Comparison of ENCODE assay signal across 24 cellular contexts in the genomic region with DNA sequence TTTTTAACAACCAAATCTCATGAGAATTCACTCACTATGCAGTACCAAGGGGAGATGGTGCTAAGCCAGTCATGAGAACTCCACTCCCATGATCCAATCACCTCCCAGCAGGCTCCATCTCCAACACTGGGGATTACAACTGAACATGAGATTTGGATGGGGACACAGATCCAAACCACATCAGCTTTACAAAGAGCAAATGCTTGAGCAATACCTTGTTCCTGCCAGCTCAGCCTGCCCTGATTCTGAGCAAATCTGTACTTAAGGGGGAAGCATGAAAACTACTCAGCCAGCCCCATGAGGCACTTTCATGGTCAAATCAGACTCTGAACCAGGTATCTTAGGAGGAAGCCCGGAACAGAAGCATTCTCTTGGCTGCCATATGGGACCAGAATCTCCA.
DNase-seq lines count a peak whose midpoint lies in the region; ATAC-seq, FAIRE-seq and TF ChIP-seq lines count a peak whose summit lies in the region.
"Had no signal": no experiment of that assay in that cellular context is flagged by ENCODE, and none has a peak within 500 bp of the region (broad histone marks: within the 10 kb centered on the region; RNA-seq: fewer than 3 reads in every experiment).

No MANE protein-coding gene starts in this region.

- intact Hi-C loops in spleen (cut with DNase I; ENCODE audit: low total_unique reads): no loop called here

- no peaks in the 10 kb centered on the region for H3K79me2 ChIP-seq in astrocyte (ENCODE audit: insufficient read depth, low read length)
- H3K79me2 ChIP-seq in SK-N-SH (ENCODE audit: insufficient read depth): no peaks in the 10 kb centered on the region

- H3K27ac ChIP-seq in astrocyte (ENCODE audit: low read depth, low read length) (no peak overlapping the region), SK-N-SH (ENCODE audit: low read depth in 2 of 2, low read length in 1 of 2) (no peak overlapping the region), spleen (no peak overlapping the region)
- H3K27ac ChIP-seq: 22Rv1, epithelial cell of prostate, KMS-11, psoas muscle, tibial nerve had no signal

- H3K4me3 ChIP-seq in astrocyte (ENCODE audit: insufficient read depth, low read depth, low read length): no peak overlapping the region
- no peak overlapping the region for H3K4me3 ChIP-seq in fibroblast of pulmonary artery (replicated peaks; ENCODE audit: low read depth, low read length)
- no peak overlapping the region for H3K4me3 ChIP-seq in SK-N-SH (ENCODE audit: low read depth in 2 of 2, low read length in 1 of 2)
- H3K4me3 ChIP-seq in spleen: no peak overlapping the region
- H3K4me3 ChIP-seq: psoas muscle, tibial nerve had no signal

- H3K4me2 ChIP-seq in astrocyte (ENCODE audit: low read length) (no peak overlapping the region), SK-N-SH (no peak overlapping the region)
- H3K4me2 ChIP-seq: KMS-11 had no signal

- no peak for FAIRE-seq in astrocyte (lab: Jason Lieb, UNC)
- FAIRE-seq: HTR-8/SVneo had no signal

- no peak overlapping the region for H3K4me3 Mint-ChIP-seq in astrocyte (ENCODE audit: unreplicated experiment)
- H3K4me3 Mint-ChIP-seq: activated CD8-positive, alpha-beta T cell treated with anti-CD3 and anti-CD28 coated beads for 36 hours; activated T-cell treated with anti-CD3 and anti-CD28 coated beads, Interleukin-2, amount 50 U/mL, for 24 hours; stimulated activated naive CD8-positive, alpha-beta T cell treated with anti-CD3 and anti-CD28 coated beads, Interleukin-15, Interleukin-2, amounts not matched to agents 100 ng/mL and 50 ng/mL, for 24 hours had no signal

- WGBS in SK-N-SH (ENCODE audit: low lambda C conversion rate): 57% methylated on average over 1 of the region's 1 CpG
- 88 to 95% (median 92%) methylated on average over 1 of the region's 1 CpG; no CpG with 5 or more reads in 1 of the 5 donors for WGBS in spleen, 5 donors

- H3K9me3 ChIP-seq in astrocyte (ENCODE audit: insufficient read depth, low read depth, low read length) (no peaks in the 10 kb centered on the region), SK-N-SH (no peaks in the 10 kb centered on the region), spleen (no peaks in the 10 kb centered on the region)
- H3K9me3 ChIP-seq: psoas muscle, tibial nerve had no signal

- H3K4me1 Mint-ChIP-seq in astrocyte (ENCODE audit: low read depth, unreplicated experiment): peaks cover 34% of the 10 kb centered on the region

- POLR2A ChIA-PET in SK-N-SH (lab: Yijun Ruan, JAX): no interaction called here

- peak; percentile 5 for DNase-seq in NK-92 treated with Interleukin-12 subunit alpha and Interleukin-12 subunit beta, amount 100 ng/mL, for 24 hours (lab: John Stamatoyannopoulos, UW)
- DNase-seq in NK-92 (lab: John Stamatoyannopoulos, UW; ENCODE audit: unreplicated experiment): no peak
- DNase-seq in astrocyte (ENCODE audit: low read depth): peak; percentile 41
- peak; percentile 69 for DNase-seq in fibroblast of pulmonary artery (ENCODE audit: low read depth)
- DNase-seq in SK-N-SH: no peak
- DNase-seq in NCI-H524 treated with DMSO at 0.1 percent for 48 hours (lab: John Stamatoyannopoulos, UW): no peak
- no peak for DNase-seq in spleen
- DNase-seq: activated CD8-positive, alpha-beta T cell treated with anti-CD3 and anti-CD28 coated beads for 36 hours; activated T-cell treated with anti-CD3 and anti-CD28 coated beads, Interleukin-2, amount 50 U/mL, for 24 hours; amniotic stem cell; COR-L47; DMS79 treated with DMSO at 0.1 percent for 48 hours; NCI-H2081 treated with DMSO at 0.1 percent for 48 hours; NCI-H510A treated with DMSO at 0.1 percent for 48 hours; psoas muscle; stimulated activated CD4-positive, alpha-beta T cell treated with anti-CD3 and anti-CD28 coated beads, Interleukin-4, amount 100 ng/mL, for 24 hours had no signal

- no peak overlapping the region for H3K27ac Mint-ChIP-seq in astrocyte (ENCODE audit: unreplicated experiment)
- H3K27ac Mint-ChIP-seq: activated CD8-positive, alpha-beta T cell treated with anti-CD3 and anti-CD28 coated beads for 36 hours; activated T-cell treated with anti-CD3 and anti-CD28 coated beads, Interleukin-2, amount 50 U/mL, for 24 hours; stimulated activated naive CD8-positive, alpha-beta T cell treated with anti-CD3 and anti-CD28 coated beads, Interleukin-15, Interleukin-2, amounts not matched to agents 100 ng/mL and 50 ng/mL, for 24 hours had no signal

- CTCF ChIA-PET in SK-N-SH (lab: Yijun Ruan, JAX): interaction anchor here (2.2 kb wide), 1 partner anchor 37 kb away, joined by 7 read pairs; no protein-coding TSS in a partner anchor

- H3K36me3 ChIP-seq in astrocyte (ENCODE audit: insufficient read depth, low read length): no peaks in the 10 kb centered on the region
- no peaks in the 10 kb centered on the region for H3K36me3 ChIP-seq in SK-N-SH (replicated peaks in 1 of 2; ENCODE audit: control insufficient read depth in 1 of 2, insufficient read depth in 2 of 2, low read length in 1 of 2)
- no peaks in the 10 kb centered on the region for H3K36me3 ChIP-seq in spleen
- H3K36me3 ChIP-seq: tibial nerve had no signal

- H3K36me3 Mint-ChIP-seq in astrocyte (ENCODE audit: low read depth, unreplicated experiment): no peaks in the 10 kb centered on the region

- H2AFZ ChIP-seq in astrocyte (ENCODE audit: low read depth, low read length) (no peak overlapping the region), SK-N-SH (ENCODE audit: low read depth) (no peak overlapping the region)

- H3K27me3 Mint-ChIP-seq in astrocyte (ENCODE audit: low read depth, unreplicated experiment): peaks cover 3% of the 10 kb centered on the region

- H3K9ac ChIP-seq in astrocyte (ENCODE audit: low read length) (no peak overlapping the region), SK-N-SH (no peak overlapping the region)
- H3K9ac ChIP-seq: KMS-11 had no signal

- peaks cover 2% of the 10 kb centered on the region for H3K9me3 Mint-ChIP-seq in astrocyte (ENCODE audit: unreplicated experiment)
- H3K9me3 Mint-ChIP-seq: activated CD8-positive, alpha-beta T cell treated with anti-CD3 and anti-CD28 coated beads for 36 hours; activated T-cell treated with anti-CD3 and anti-CD28 coated beads, Interleukin-2, amount 50 U/mL, for 24 hours; stimulated activated naive CD8-positive, alpha-beta T cell treated with anti-CD3 and anti-CD28 coated beads, Interleukin-15, Interleukin-2, amounts not matched to agents 100 ng/mL and 50 ng/mL, for 24 hours had no signal

- no peaks in the 10 kb centered on the region for H3K27me3 ChIP-seq in astrocyte (ENCODE audit: insufficient read depth, low read length)
- H3K27me3 ChIP-seq in SK-N-SH (ENCODE audit: insufficient read depth): no peaks in the 10 kb centered on the region
- H3K27me3 ChIP-seq in spleen (replicated peaks in 1 of 7): peaks cover 0 to 22% (median 0%) of the 10 kb centered on the region in 7 donors
- H3K27me3 ChIP-seq: tibial nerve had no signal

- no peaks in the 10 kb centered on the region for H3K9me2 ChIP-seq in SK-N-SH

- ATAC-seq in GM18505 (IDR thresholded peaks at IDR 0.05; ENCODE audit: unreplicated experiment): no peak
- ATAC-seq: activated CD8-positive, alpha-beta T cell treated with anti-CD3 and anti-CD28 coated beads for 36 hours; psoas muscle; SK-N-SH treated with all-trans-retinoic acid at 6 μM for 48 hours had no signal

- TF ChIP-seq RAD21 in SK-N-SH (IDR thresholded peaks at IDR 0.05; ENCODE audit: low read length): no peak

- TF ChIP-seq POLR2A in GM18505 (IDR thresholded peaks at IDR 0.05; ENCODE audit: borderline replicate concordance, extremely low read depth, insufficient read depth, insufficient read length): no peak
- no peak for TF ChIP-seq POLR2A in spleen (IDR thresholded peaks at IDR 0.05)

- TF ChIP-seq CTCF in astrocyte (IDR thresholded peaks at IDR 0.05; ENCODE audit: insufficient read depth, low read depth, low read length): no peak
- no peak for TF ChIP-seq CTCF in fibroblast of pulmonary artery (IDR thresholded peaks at IDR 0.05; ENCODE audit: low read length, missing control alignments)
- TF ChIP-seq CTCF in SK-N-SH (IDR thresholded peaks at IDR 0.05): no peak
- no peak for TF ChIP-seq CTCF in spleen (IDR thresholded peaks at IDR 0.05 in 8 of 11, conservative IDR thresholded peaks at IDR 0.05 in 3 of 11)

- H3F3A ChIP-seq in SK-N-SH (replicated peaks; ENCODE audit: insufficient read depth): peaks cover 11% of the 10 kb centered on the region

- H4K20me1 ChIP-seq in astrocyte (ENCODE audit: insufficient read depth, low read length) (no peaks in the 10 kb centered on the region), SK-N-SH (ENCODE audit: insufficient read depth) (no peaks in the 10 kb centered on the region)

- H3K4me1 ChIP-seq in astrocyte (ENCODE audit: insufficient read depth, low read length) (peaks cover 11% of the 10 kb centered on the region), SK-N-SH (ENCODE audit: control insufficient read depth in 1 of 2, insufficient read depth in 2 of 2, low read depth in 1 of 2, low read length in 1 of 2) (peaks cover 7 to 10% of the 10 kb centered on the region in 2 experiments; a peak in 3 of 4 replicates), spleen (peaks cover 0 to 11% (median 8%) of the 10 kb centered on the region in 6 donors)

- no peak for TF ChIP-seq EP300 in SK-N-SH (IDR thresholded peaks at IDR 0.05; ENCODE audit: borderline replicate concordance in 1 of 2, low read depth in 1 of 2, low read length in 1 of 2)

TF ChIP-seq in SK-N-SH, 30 proteins besides CTCF, POLR2A, EP300 and RAD21 (continues in another document):
- TF ChIP-seq POLR2AphosphoS5 (IDR thresholded peaks at IDR 0.05; ENCODE audit: low read depth, low read length) (no peak), NFIC (IDR thresholded peaks at IDR 0.05; ENCODE audit: borderline replicate concordance) (no peak), FOSL2 (IDR thresholded peaks at IDR 0.05; ENCODE audit: borderline replicate concordance, low read depth) (no peak), TCF12 (IDR thresholded peaks at IDR 0.05) (no peak), JUND (IDR thresholded peaks at IDR 0.05) (no peak)

Comparison
In these comparisons a context has a peak if more than half of its experiments do, and no peak if none do; other contexts are left out.
1. DNase-seq: peak in NK-92 treated with Interleukin-12 subunit alpha and Interleukin-12 subunit beta, amount 100 ng/mL, for 24 hours (single experiment), astrocyte (single experiment) and fibroblast of pulmonary artery (single experiment); none in NK-92 (single experiment), SK-N-SH (single experiment), NCI-H524 treated with DMSO at 0.1 percent for 48 hours (single experiment) and spleen (single experiment).